ENCODE assay signal across 8 cellular contexts in genomic region chr17:80509311-80509710, GRCh38. TPM values are rescaled to one million over a fixed set of nuclear protein-coding genes. Genes with fewer than 3 reads are reported as not detected.
"Had no signal": no experiment of that assay in that cellular context is flagged by ENCODE, and none has a peak within 500 bp of the region (broad histone marks: within the 10 kb centered on the region; RNA-seq: fewer than 3 reads in every experiment).

No MANE protein-coding gene starts in this region.

- FAIRE-seq: HTR-8/SVneo had no signal

- H3K9me3 ChIP-seq: HAP-1 had no signal

- DNase-seq: GM23248, GOT3, H7 had no signal

- H3K27ac Mint-ChIP-seq: IgD-negative memory B cell had no signal

- H3K4me3 Mint-ChIP-seq: IgD-negative memory B cell had no signal

- H3K4me1 ChIP-seq: HAP-1 had no signal

- H3K9ac ChIP-seq: GM23248 had no signal

- H3K4me3 ChIP-seq: GM23248, HAP-1 had no signal

- H2AFZ ChIP-seq: GM23248 had no signal

- H3K27ac ChIP-seq: GM23248 had no signal

- H3K4me1 Mint-ChIP-seq: IgD-negative memory B cell had no signal

- H3K36me3 Mint-ChIP-seq: IgD-negative memory B cell had no signal

- H3K36me3 ChIP-seq: HAP-1 had no signal

- ATAC-seq: HCT116 had no signal

- H3K9me3 Mint-ChIP-seq: IgD-negative memory B cell had no signal

RNA-seq across cellular contexts. Expression of gene NPTX1, which starts 32.9 kb away (rescaled TPM):
- total RNA-seq: HT-29 had no signal
- polyA plus RNA-seq: IgD-negative memory B cell had no signal
